Comparison of ENCODE assay signal across 22 cellular contexts in genomic region chr4:107863416-107863815, GRCh38. TPM values are rescaled to one million over a fixed set of nuclear protein-coding genes. Genes with fewer than 3 reads are reported as not detected.
DNase-seq lines count a peak whose midpoint lies in the region; ATAC-seq and TF ChIP-seq lines count a peak whose summit lies in the region.
"Had no signal": no experiment of that assay in that cellular context is flagged by ENCODE, and none has a peak within 500 bp of the region (broad histone marks: within the 10 kb centered on the region; RNA-seq: fewer than 3 reads in every experiment).

No MANE protein-coding gene starts in this region.

- no peaks in the 10 kb centered on the region for H3K27me3 Mint-ChIP-seq in neural progenitor cell (ENCODE audit: insufficient read depth, low read depth)

- H3K9ac ChIP-seq in HCT116 (ENCODE audit: low read length), result peak overlapping the region; percentile 28; the same call in 1 of the 2 replicates
- H3K9ac ChIP-seq in trophoblast cell (ENCODE audit: low read length), result no peak overlapping the region
- H3K9ac ChIP-seq in neural progenitor cell, result no peak overlapping the region

- no peak overlapping the region for H2BK12ac ChIP-seq in trophoblast cell (ENCODE audit: low read length)

- H4K8ac ChIP-seq in trophoblast cell (ENCODE audit: low read depth, low read length), result no peak overlapping the region

- no TSS peak for BruUV-seq in HCT116 (replicated peaks; lab: Mats Ljungman, UMichigan)

- no peak overlapping the region for H4K12ac ChIP-seq in trophoblast cell (ENCODE audit: low read depth, low read length)

- no peak for TF ChIP-seq POLR2A in HCT116 (IDR thresholded peaks at IDR 0.05; ENCODE audit: borderline replicate concordance, extremely low read depth, insufficient read depth, insufficient read length)

- H2AFZ ChIP-seq in HCT116 (ENCODE audit: low read depth, low read length, poor library complexity, severe bottlenecking), result no peak overlapping the region
- H2AFZ ChIP-seq in trophoblast cell (ENCODE audit: insufficient read depth, low read length, poor library complexity), result no peak overlapping the region
- H2AFZ ChIP-seq in neural progenitor cell (replicated peaks), result no peak overlapping the region

- H3K23ac ChIP-seq in trophoblast cell (ENCODE audit: low read length), result no peak overlapping the region

- POLR2A ChIA-PET in HCT116 (lab: Charles Lee), result interaction anchor here (0.9 kb wide), 1 partner anchor 37 kb away, joined by 3 read pairs; no protein-coding TSS in a partner anchor

- H3K4ac ChIP-seq in trophoblast cell (ENCODE audit: low read depth, low read length), result no peak overlapping the region

- RAD21 ChIA-PET in HCT116 (lab: Charles Lee; ENCODE audit: low non-redundant PET in 1 of 2, low total read pairs in 2 of 2, uncharacterized antibody in 2 of 2, unreplicated experiment in 2 of 2), result no interaction called here

- DNase-seq in HCT116 (ENCODE audit: low read depth, low spot score) (no peak), epithelial cell of prostate (ENCODE audit: low read depth, low spot score) (no peak), trophoblast cell (peak; percentile 71 to 91), iPS-NIHi7 (ENCODE audit: extremely low spot score) (no peak), neural progenitor cell (ENCODE audit: low spot score) (no peak)
- DNase-seq: activated CD4-positive, alpha-beta memory T cell treated with anti-CD3 and anti-CD28 coated beads, Interleukin-2, amount 10 ng/mL, durations not matched to agents 7 days and 5 days; activated CD4-positive, CD25-positive, alpha-beta regulatory T cell; activated T-cell treated with anti-CD3 and anti-CD28 coated beads for 4 hours; amniotic stem cell; erythroblast; KG1; NCI-H1436 treated with DMSO at 0.1 percent for 48 hours; NCI-H2171; NCI-H526 treated with DMSO at 0.1 percent for 48 hours; nephron progenitor cell; T-helper 9 cell had no signal

- H3K27me3 ChIP-seq in HCT116 (ENCODE audit: insufficient read depth, low read length) (no peaks in the 10 kb centered on the region), trophoblast cell (ENCODE audit: insufficient read depth, low read length) (no peaks in the 10 kb centered on the region), neural progenitor cell (no peaks in the 10 kb centered on the region)
- H3K27me3 ChIP-seq: gastroesophageal sphincter, thyroid gland had no signal

- no peaks in the 10 kb centered on the region for H3K79me1 ChIP-seq in trophoblast cell (ENCODE audit: low read length)

- H3K27ac Mint-ChIP-seq in neural progenitor cell, result no peak overlapping the region
- H3K27ac Mint-ChIP-seq: activated CD4-positive, alpha-beta memory T cell treated with anti-CD3 and anti-CD28 coated beads, Interleukin-2, amount 10 ng/mL, durations not matched to agents 7 days and 5 days; nephron progenitor cell had no signal

- H3K4me2 ChIP-seq in HCT116 (ENCODE audit: low read length) (peak overlapping the region; percentile 57), trophoblast cell (ENCODE audit: low read length) (no peak overlapping the region), neural progenitor cell (no peak overlapping the region)

- TF ChIP-seq RAD21 in HCT116 (IDR thresholded peaks at IDR 0.05; ENCODE audit: low read depth), result no peak

- H3K36me3 Mint-ChIP-seq in neural progenitor cell, result no peaks in the 10 kb centered on the region

- peak overlapping the region; percentile 0; the same call in 1 of the 2 replicates for H3K27ac ChIP-seq in HCT116 (ENCODE audit: low read depth, low read length)
- H3K27ac ChIP-seq in VCaP, result peak overlapping the region; percentile 78
- H3K27ac ChIP-seq in epithelial cell of prostate, result peak overlapping the region; percentile 87
- H3K27ac ChIP-seq in trophoblast cell (ENCODE audit: low read depth, low read length), result no peak overlapping the region
- no peak overlapping the region for H3K27ac ChIP-seq in neural progenitor cell
- H3K27ac ChIP-seq: skin epidermis, thyroid gland had no signal

- H3K79me2 ChIP-seq in HCT116 (ENCODE audit: insufficient read depth, low read length) (no peaks in the 10 kb centered on the region), trophoblast cell (ENCODE audit: control insufficient read depth, insufficient read depth, low read length, poor library complexity) (no peaks in the 10 kb centered on the region), neural progenitor cell (ENCODE audit: low read depth) (no peaks in the 10 kb centered on the region)

- H3F3A ChIP-seq in neural progenitor cell (ENCODE audit: low read depth), result no peaks in the 10 kb centered on the region

- H3K18ac ChIP-seq in trophoblast cell (ENCODE audit: low read length), result no peak overlapping the region

- no peak overlapping the region for H2BK5ac ChIP-seq in trophoblast cell (ENCODE audit: low read depth, low read length, poor library complexity)

- no peaks in the 10 kb centered on the region for H3K9me3 ChIP-seq in HCT116 (ENCODE audit: control insufficient read depth in 1 of 2, insufficient read depth in 1 of 2, low read depth in 1 of 2, low read length in 2 of 2)
- H3K9me3 ChIP-seq in trophoblast cell (ENCODE audit: insufficient read depth, low read depth, low read length), result no peaks in the 10 kb centered on the region
- H3K9me3 ChIP-seq in neural progenitor cell (ENCODE audit: low read depth), result no peaks in the 10 kb centered on the region
- H3K9me3 ChIP-seq: gastroesophageal sphincter, thyroid gland had no signal

- no peak overlapping the region for H2AK5ac ChIP-seq in trophoblast cell (ENCODE audit: low read length)

- H3K4me1 Mint-ChIP-seq in neural progenitor cell, result no peaks in the 10 kb centered on the region
- H3K4me1 Mint-ChIP-seq: nephron progenitor cell had no signal

- TF ChIP-seq CTCF in HCT116 (IDR thresholded peaks at IDR 0.05 in 2 of 3, conservative IDR thresholded peaks at IDR 0.05 in 1 of 3; ENCODE audit: borderline replicate concordance in 1 of 3, insufficient read depth in 1 of 3, low read depth in 2 of 3, low read length in 2 of 3) (no peak), VCaP (conservative IDR thresholded peaks at IDR 0.05) (no peak), neural progenitor cell (IDR thresholded peaks at IDR 0.05) (no peak)

- CTCF ChIA-PET in HCT116 (lab: Charles Lee), result no interaction called here

- no peaks in the 10 kb centered on the region for H4K20me1 ChIP-seq in HCT116 (ENCODE audit: insufficient read depth)
- no peaks in the 10 kb centered on the region for H4K20me1 ChIP-seq in neural progenitor cell (ENCODE audit: low read depth)

- no peaks in the 10 kb centered on the region for H3K9me2 ChIP-seq in HCT116 (ENCODE audit: insufficient read depth)

- H3K36me3 ChIP-seq in HCT116 (ENCODE audit: control insufficient read depth in 1 of 2, insufficient read depth in 2 of 2, low read length in 2 of 2) (no peaks in the 10 kb centered on the region), trophoblast cell (ENCODE audit: control insufficient read depth in 1 of 2, insufficient read depth in 2 of 2, low read length in 2 of 2) (no peaks in the 10 kb centered on the region), neural progenitor cell (no peaks in the 10 kb centered on the region)
- H3K36me3 ChIP-seq: thyroid gland had no signal

- H3K4me3 ChIP-seq in HCT116 (replicated peaks in 1 of 2; ENCODE audit: low read depth in 1 of 2, low read length in 2 of 2) (no peak overlapping the region), trophoblast cell (ENCODE audit: low read depth, low read length) (no peak overlapping the region), neural progenitor cell (no peak overlapping the region)
- H3K4me3 ChIP-seq: gastroesophageal sphincter, skin epidermis, thyroid gland had no signal

- H4K91ac ChIP-seq in trophoblast cell (ENCODE audit: low read depth, low read length), result no peak overlapping the region

- no peak overlapping the region for H2BK120ac ChIP-seq in trophoblast cell (ENCODE audit: insufficient read depth, low read length, poor library complexity)

- no CpG with 5 or more reads among the region's 2 CpGs for WGBS in trophoblast cell (ENCODE audit: extremely low coverage, insufficient coverage, insufficient read length)

- H3K9me3 Mint-ChIP-seq in neural progenitor cell, result no peaks in the 10 kb centered on the region
- H3K9me3 Mint-ChIP-seq: activated CD4-positive, alpha-beta memory T cell treated with anti-CD3 and anti-CD28 coated beads, Interleukin-2, amount 10 ng/mL, durations not matched to agents 7 days and 5 days; nephron progenitor cell; stimulated activated naive CD8-positive, alpha-beta T cell treated with anti-CD3 and anti-CD28 coated beads, Interleukin-15, Interleukin-2, amounts not matched to agents 100 ng/mL and 50 ng/mL, for 24 hours had no signal

- H3K4me1 ChIP-seq in HCT116 (ENCODE audit: control insufficient read depth in 1 of 2, insufficient read depth in 2 of 2, low read length in 2 of 2) (peaks cover 17 to 27% of the 10 kb centered on the region in 2 experiments), trophoblast cell (ENCODE audit: control insufficient read depth in 1 of 2, insufficient read depth in 2 of 2, low read length in 2 of 2) (no peaks in the 10 kb centered on the region), neural progenitor cell (peaks cover 6% of the 10 kb centered on the region)

- intact Hi-C loops in HCT116 (cut with micrococcal nuclease), result no loop called here

- H3K4me3 Mint-ChIP-seq in neural progenitor cell, result no peak overlapping the region
- H3K4me3 Mint-ChIP-seq: activated CD4-positive, alpha-beta memory T cell treated with anti-CD3 and anti-CD28 coated beads, Interleukin-2, amount 10 ng/mL, durations not matched to agents 7 days and 5 days; nephron progenitor cell; stimulated activated naive CD8-positive, alpha-beta T cell treated with anti-CD3 and anti-CD28 coated beads, Interleukin-15, Interleukin-2, amounts not matched to agents 100 ng/mL and 50 ng/mL, for 24 hours had no signal

- H3K14ac ChIP-seq in trophoblast cell (ENCODE audit: low read length), result no peak overlapping the region

- ATAC-seq in HCT116 (no peak), HG02571 (IDR thresholded peaks at IDR 0.05; ENCODE audit: unreplicated experiment) (no peak)

TF ChIP-seq in HCT116, 20 proteins besides CTCF, POLR2A, EP300 and RAD21:
- TF ChIP-seq SIN3A (IDR thresholded peaks at IDR 0.05; ENCODE audit: low read depth) (no peak), POLR2AphosphoS5 (IDR thresholded peaks at IDR 0.05; ENCODE audit: low read depth, low read length) (no peak), CEBPB (IDR thresholded peaks at IDR 0.05; ENCODE audit: low read depth) (no peak)

RNA-seq across cellular contexts. Expression of gene SGMS2, which starts 38.7 kb away (rescaled TPM):
- total RNA-seq in HCT116 (2021; ENCODE audit: unreplicated experiment) (36.6 TPM), neural progenitor cell (ENCODE audit: low replicate concordance) (0.87 and 1.1 TPM in 2 replicates)
- 12.2 and 13.5 TPM in 2 replicates for polyA plus RNA-seq in HCT116 (2012)
- polyA plus RNA-seq in trophoblast cell (2013), result 2.5 and 3.0 TPM in 2 replicates

Comparison
In these comparisons a context has a peak if more than half of its experiments do, and no peak if none do; other contexts are left out.
1. DNase-seq: peak in trophoblast cell (2 of 2); none in HCT116 (single experiment), epithelial cell of prostate (single experiment), iPS-NIHi7 (single experiment) and neural progenitor cell (single experiment).
2. H3K27ac ChIP-seq: peak in HCT116 (single experiment), VCaP (single experiment) and epithelial cell of prostate (single experiment); none in trophoblast cell (single experiment) and neural progenitor cell (single experiment).
3. RNA of gene SGMS2, which starts 38.7 kb away (total RNA-seq): 36.6 TPM in HCT116 (single experiment); 0.87 to 1.1 TPM in neural progenitor cell; every median in the first group is over 10 times any median in the second.